In genomic region chr2:68769586-68770270, GRCh38 we compare ENCODE assay signal across 12 cellular contexts. TPM values are rescaled to one million over a fixed set of nuclear protein-coding genes. Genes with fewer than 3 reads are reported as not detected.
DNase-seq lines count a peak whose midpoint lies in the region; TF ChIP-seq lines count a peak whose summit lies in the region.
"Had no signal": no experiment of that assay in that cellular context is flagged by ENCODE, and none has a peak within 500 bp of the region (broad histone marks: within the 10 kb centered on the region; RNA-seq: fewer than 3 reads in every experiment).

No MANE protein-coding gene starts in this region.

- 0 out of 2 replicates have a peak, but pooled peaks cover 19% of the 10 kb centered on the region for H3F3A ChIP-seq in OCI-LY1 (ENCODE audit: insufficient read depth, low read length)

- peak overlapping the region; percentile 98 for H3K27ac ChIP-seq in OCI-LY1 (ENCODE audit: low read depth, low read length, poor library complexity, severe bottlenecking)
- H3K27ac ChIP-seq in colonic mucosa = peak overlapping the region; percentile 10

- DNase-seq in EL (peak; percentile 44), colonic mucosa (no peak), NCI-H146 (lab: John Stamatoyannopoulos, UW) (no peak), NCI-H2171 (lab: John Stamatoyannopoulos, UW) (no peak), SKM-1 treated with dmso at 0.1 percent for 144 hours (lab: John Stamatoyannopoulos, UW; ENCODE audit: unreplicated experiment) (no peak)
- no peak for DNase-seq in NK-92 treated with Interleukin-12 subunit alpha and Interleukin-12 subunit beta, amount 100 ng/mL, for 24 hours (lab: John Stamatoyannopoulos, UW)
- DNase-seq: activated CD4-positive, CD25-positive, alpha-beta regulatory T cell treated with anti-CD3 and anti-CD28 coated beads, Interleukin-2, amount 50 U/mL, for 72 hours; GOT3; midbrain; NCI-H1105 treated with DMSO at 0.1 percent for 48 hours had no signal

- H3K9ac ChIP-seq in OCI-LY1 (ENCODE audit: low read length) (peak overlapping the region; percentile 55), colonic mucosa (ENCODE audit: low read depth in 2 of 2, low read length in 2 of 2) (peak overlapping the region in 1 of 2 donors; percentile 35)

- H4K20me1 ChIP-seq in OCI-LY1 (ENCODE audit: insufficient read depth, low read length) = no peaks in the 10 kb centered on the region

- H3K9me3 Mint-ChIP-seq in nephron = no peaks in the 10 kb centered on the region

- H3K4me1 ChIP-seq in OCI-LY1 (ENCODE audit: insufficient read depth, low read length, severe bottlenecking) = peaks cover 99% of the 10 kb centered on the region
- H3K4me1 ChIP-seq in colonic mucosa = peaks cover 6% of the 10 kb centered on the region

- peak overlapping the region in 2 of 3 experiments; percentile 31 to 81 for H3K27ac Mint-ChIP-seq in nephron

- H3K36me3 Mint-ChIP-seq in nephron (ENCODE audit: low read depth) = no peaks in the 10 kb centered on the region

- H3K9me2 ChIP-seq in OCI-LY1 (ENCODE audit: low read depth, low read length) = no peaks in the 10 kb centered on the region

- peak overlapping the region; percentile 26 for H3K4me3 ChIP-seq in OCI-LY1 (ENCODE audit: low read depth, low read length, poor library complexity, severe bottlenecking)
- H3K4me3 ChIP-seq in colonic mucosa = no peak overlapping the region

- H3K79me2 ChIP-seq in OCI-LY1 (ENCODE audit: insufficient read depth, low read length) = no peaks in the 10 kb centered on the region

- TF ChIP-seq CTCF in OCI-LY1 (IDR thresholded peaks at IDR 0.05; ENCODE audit: low read length) (no peak), colonic mucosa (IDR thresholded peaks at IDR 0.05) (no peak), nephron (IDR thresholded peaks at IDR 0.05; ENCODE audit: unreplicated experiment in 3 of 3) (no peak)

- peak overlapping the region; percentile 57 for H3K4me2 ChIP-seq in OCI-LY1 (ENCODE audit: low read length)

- no peak overlapping the region for H2AFZ ChIP-seq in OCI-LY1 (ENCODE audit: low read length)

- H3K9me3 ChIP-seq in OCI-LY1 (ENCODE audit: low read length) (no peaks in the 10 kb centered on the region), colonic mucosa (no peaks in the 10 kb centered on the region)

- intact Hi-C loops in colonic mucosa (cut with DNase I) = no loop called here

- H3K4me3 Mint-ChIP-seq in nephron = no peak overlapping the region

- H3K27me3 Mint-ChIP-seq in nephron (ENCODE audit: low read depth) = peaks cover 3% of the 10 kb centered on the region

- peaks cover 78% of the 10 kb centered on the region for H3K4me1 Mint-ChIP-seq in nephron

- H3K27me3 ChIP-seq in OCI-LY1 (ENCODE audit: insufficient read depth, low read length) = no peaks in the 10 kb centered on the region
- H3K27me3 ChIP-seq in colonic mucosa = no peaks in the 10 kb centered on the region

- H3K36me3 ChIP-seq in OCI-LY1 (ENCODE audit: insufficient read depth, low read length) = no peaks in the 10 kb centered on the region; the same call in 1 of the 2 replicates
- H3K36me3 ChIP-seq in colonic mucosa = no peaks in the 10 kb centered on the region

RNA-seq across cellular contexts. Expression of gene ARHGAP25, which starts 35.1 kb away (rescaled TPM):
- total RNA-seq in colonic mucosa = 1 to 10 TPM; 3.6 to 3.7 TPM
